Comparison of ENCODE assay signal across 12 cellular contexts in the genomic region with DNA sequence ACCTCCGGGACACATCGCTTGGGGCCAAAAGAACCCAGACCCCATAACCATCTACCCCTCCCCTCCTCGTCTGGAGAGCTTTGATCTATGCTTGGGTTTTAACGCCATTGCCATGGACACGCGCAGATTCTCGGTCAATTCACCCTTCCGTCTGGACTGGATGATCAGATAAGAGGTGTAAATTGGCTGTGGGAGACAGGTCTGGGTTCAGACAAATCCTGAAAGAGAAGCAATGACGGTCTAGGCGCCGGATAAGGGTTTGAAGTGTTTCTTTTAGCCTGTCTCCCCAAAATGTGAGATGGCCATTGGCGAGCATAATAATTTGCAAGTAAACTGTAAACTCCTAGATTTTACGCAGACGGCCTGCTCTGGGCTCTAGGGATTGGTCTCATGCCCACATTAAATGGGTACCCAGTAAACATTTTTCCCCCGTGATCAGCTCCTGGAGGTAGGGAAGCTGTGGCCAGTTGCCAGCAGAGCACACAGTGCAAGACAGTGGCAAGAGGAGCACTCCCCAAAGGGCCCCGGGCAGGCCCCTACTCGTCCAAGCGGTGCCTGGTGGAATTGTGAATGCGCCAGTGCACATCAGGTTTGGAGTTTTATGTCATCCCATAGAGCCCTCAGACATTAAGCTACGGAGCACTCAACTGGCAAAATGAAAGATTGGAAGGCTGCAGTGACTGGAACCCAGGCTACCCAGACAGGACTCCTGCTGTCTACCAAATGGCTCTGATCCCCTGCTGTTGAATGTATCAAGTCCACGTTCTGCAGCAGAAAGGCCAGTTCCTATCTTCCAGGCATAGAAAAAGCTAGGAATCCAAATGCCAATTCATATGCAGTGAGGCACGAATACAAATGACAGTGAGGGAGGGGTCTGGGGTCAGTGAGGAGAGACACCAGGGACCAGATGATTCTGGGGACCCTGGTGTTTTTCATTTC. TPM values are rescaled to one million over a fixed set of nuclear protein-coding genes. Genes with fewer than 3 reads are reported as not detected.
DNase-seq lines count a peak whose midpoint lies in the region; ATAC-seq, FAIRE-seq and TF ChIP-seq lines count a peak whose summit lies in the region.
"Had no signal": no experiment of that assay in that cellular context is flagged by ENCODE, and none has a peak within 500 bp of the region (broad histone marks: within the 10 kb centered on the region; RNA-seq: fewer than 3 reads in every experiment).

No MANE protein-coding gene starts in this region.

- H3K9me3 ChIP-seq in BLaER1 (no peaks in the 10 kb centered on the region), endothelial cell of umbilical vein (replicated peaks; ENCODE audit: control insufficient read depth, insufficient read depth, low read length) (no peaks in the 10 kb centered on the region), PC-3 (ENCODE audit: low read length) (no peaks in the 10 kb centered on the region), prostate gland (no peaks in the 10 kb centered on the region)

- POLR2A ChIA-PET in endothelial cell of umbilical vein (lab: Charles Lee), result interaction anchor here (1.0 to 1.9 kb wide), 3 partner anchors 13 to 19 kb away, joined by 3 to 12 read pairs (median 3); no protein-coding TSS in a partner anchor
- POLR2A ChIA-PET in PC-3 (lab: Charles Lee; ENCODE audit: unreplicated experiment), result no interaction called here

- peak overlapping the region in 1 of 3 donors; percentile 57 for H3K27ac Mint-ChIP-seq in IgD-negative memory B cell
- H3K27ac Mint-ChIP-seq in nephron progenitor cell, result peak overlapping the region; percentile 39

- dilution Hi-C loops in endothelial cell of umbilical vein (cut with MboI; ENCODE audit: extremely low pct_ligation_motif_present, low sequenced_read_pairs), result no loop called here

- H3K9me1 ChIP-seq in endothelial cell of umbilical vein (replicated peaks; ENCODE audit: control insufficient read depth, extremely low read depth, insufficient read depth, low read length), result no peaks in the 10 kb centered on the region

- peaks cover 37% of the 10 kb centered on the region for H3K27me3 Mint-ChIP-seq in IgD-negative memory B cell
- peaks cover 6% of the 10 kb centered on the region for H3K27me3 Mint-ChIP-seq in nephron progenitor cell (ENCODE audit: low read depth, poor library complexity)

- H3K36me3 Mint-ChIP-seq in IgD-negative memory B cell (no peaks in the 10 kb centered on the region), nephron progenitor cell (ENCODE audit: low read depth) (peaks cover 25% of the 10 kb centered on the region)

- H3K36me3 ChIP-seq in BLaER1, result no peaks in the 10 kb centered on the region
- H3K36me3 ChIP-seq in endothelial cell of umbilical vein (ENCODE audit: control insufficient read depth in 2 of 2, extremely low read depth in 1 of 2, insufficient read depth in 2 of 2, low read length in 2 of 2), result peaks cover 0 to 7% of the 10 kb centered on the region in 2 experiments
- H3K36me3 ChIP-seq in PC-3 (ENCODE audit: low read depth, low read length), result no peaks in the 10 kb centered on the region
- no peaks in the 10 kb centered on the region for H3K36me3 ChIP-seq in prostate gland

- intact Hi-C loops in endothelial cell of umbilical vein (cut with micrococcal nuclease) (no loop called here), PC-3 (cut with micrococcal nuclease) (loop anchor here (1.0 to 10.0 kb wide), 2 partner anchors 82 to 1142 kb away; a partner anchor contains a TSS), prostate gland (cut with DNase I) (loop anchor here (10.0 kb wide), 1 partner anchor 1662 kb away; no protein-coding TSS in a partner anchor)

- H4K20me1 ChIP-seq in BLaER1 (no peaks in the 10 kb centered on the region), endothelial cell of umbilical vein (replicated peaks; ENCODE audit: control insufficient read depth, extremely low read depth, insufficient read depth, low read length) (no peaks in the 10 kb centered on the region), PC-3 (ENCODE audit: low read length) (no peaks in the 10 kb centered on the region)

- ATAC-seq in PC-3, result no peak

- DNase-seq in endothelial cell of umbilical vein (ENCODE audit: low read depth, low spot score) (no peak), nephron progenitor cell (no peak), GM19240 (ENCODE audit: insufficient read length, low spot score) (no peak), PC-3 (no peak), kidney tubule cell (ENCODE audit: low spot score) (no peak), prostate gland (ENCODE audit: low spot score) (no peak)
- DNase-seq: midbrain had no signal

- H3K9me2 ChIP-seq in PC-3 (replicated peaks; ENCODE audit: low read length), result no peaks in the 10 kb centered on the region

- H3K4me3 ChIP-seq in BLaER1 (peak overlapping the region; percentile 71), endothelial cell of umbilical vein (replicated peaks in 1 of 3; ENCODE audit: insufficient read depth in 1 of 3, low read depth in 1 of 3, low read length in 3 of 3) (peak overlapping the region in 2 of 3 experiments; percentile 67 to 99), PC-3 (ENCODE audit: low read length) (no peak overlapping the region), prostate gland (peak overlapping the region in 1 of 2 donors; percentile 50)

- H3K27ac ChIP-seq in BLaER1 (no peak overlapping the region), endothelial cell of umbilical vein (ENCODE audit: insufficient read depth, low read depth, low read length) (peak overlapping the region; percentile 3), PC-3 (ENCODE audit: low read length) (no peak overlapping the region), prostate gland (peak overlapping the region in 1 of 2 donors; percentile 33)
- H3K27ac ChIP-seq: HL-60 had no signal

- BruUV-seq in endothelial cell of umbilical vein (replicated peaks; lab: Mats Ljungman, UMichigan) (no TSS peak), PC-3 (replicated peaks; lab: Mats Ljungman, UMichigan) (no TSS peak)

- H3K4me1 Mint-ChIP-seq in IgD-negative memory B cell, result peaks cover 14 to 27% (median 23%) of the 10 kb centered on the region in 3 donors
- H3K4me1 Mint-ChIP-seq in nephron progenitor cell, result peaks cover 82% of the 10 kb centered on the region
- H3K4me1 Mint-ChIP-seq: central memory CD8-positive, alpha-beta T cell had no signal

- H3K27me3 ChIP-seq in BLaER1, result peaks cover 55% of the 10 kb centered on the region
- H3K27me3 ChIP-seq in endothelial cell of umbilical vein (ENCODE audit: control insufficient read depth in 2 of 2, insufficient read depth in 2 of 2, low read length in 2 of 2), result no peaks in the 10 kb centered on the region
- H3K27me3 ChIP-seq in PC-3 (ENCODE audit: low read length), result no peaks in the 10 kb centered on the region
- no peaks in the 10 kb centered on the region for H3K27me3 ChIP-seq in prostate gland (replicated peaks; ENCODE audit: insufficient read depth)

- TF ChIP-seq POLR2A in endothelial cell of umbilical vein (IDR thresholded peaks at IDR 0.05; ENCODE audit: low read depth, low read length) (no peak), prostate gland (IDR thresholded peaks at IDR 0.05) (no peak)

- peak; percentile 28 for FAIRE-seq in endothelial cell of umbilical vein (lab: Jason Lieb, UNC)
- FAIRE-seq: G401.6 had no signal

- H3K79me2 ChIP-seq in endothelial cell of umbilical vein (ENCODE audit: control insufficient read depth, insufficient read depth, low read length), result peaks cover 69% of the 10 kb centered on the region
- H3K79me2 ChIP-seq in PC-3 (ENCODE audit: low read length), result peaks cover 39% of the 10 kb centered on the region

- CTCF ChIA-PET in endothelial cell of umbilical vein (lab: Charles Lee) (interaction anchor here (0.9 to 2.9 kb wide), 7 partner anchors 11 to 1542 kb away, joined by 4 to 18 read pairs (median 8); no protein-coding TSS in a partner anchor), PC-3 (lab: Charles Lee) (no interaction called here)

- no peak overlapping the region for H3K9ac ChIP-seq in BLaER1
- H3K9ac ChIP-seq in endothelial cell of umbilical vein (replicated peaks; ENCODE audit: extremely low read depth, insufficient read depth, low read length), result peak overlapping the region; percentile 92
- H3K9ac ChIP-seq in PC-3 (ENCODE audit: low read length), result no peak overlapping the region

- H2AFZ ChIP-seq in endothelial cell of umbilical vein (ENCODE audit: low read depth, low read length) (no peak overlapping the region), PC-3 (ENCODE audit: low read length) (no peak overlapping the region)

- H3K4me3 Mint-ChIP-seq in IgD-negative memory B cell, result peak overlapping the region; percentile 90 to 97 (median 93)
- peak overlapping the region; percentile 94 for H3K4me3 Mint-ChIP-seq in nephron progenitor cell
- H3K4me3 Mint-ChIP-seq: central memory CD8-positive, alpha-beta T cell had no signal

- H3K4me2 ChIP-seq in BLaER1, result peak overlapping the region; percentile 93
- peak overlapping the region; percentile 97 for H3K4me2 ChIP-seq in endothelial cell of umbilical vein (ENCODE audit: insufficient read depth, low read length)
- H3K4me2 ChIP-seq in PC-3 (ENCODE audit: low read length), result no peak overlapping the region

- H3K4me1 ChIP-seq in BLaER1 (peaks cover 55% of the 10 kb centered on the region), endothelial cell of umbilical vein (ENCODE audit: control insufficient read depth, extremely low read depth, insufficient read depth, low read length) (peaks cover 43% of the 10 kb centered on the region), PC-3 (ENCODE audit: insufficient read depth, low read length) (peaks cover 24% of the 10 kb centered on the region), prostate gland (replicated peaks) (no peaks in the 10 kb centered on the region)

- WGBS in prostate gland, result 56% methylated on average over 22 of the region's 22 CpGs

- no peaks in the 10 kb centered on the region for H3F3A ChIP-seq in PC-3 (ENCODE audit: low read length, unreplicated experiment)

- H3K9me3 Mint-ChIP-seq in IgD-negative memory B cell, result no peaks in the 10 kb centered on the region
- no peaks in the 10 kb centered on the region for H3K9me3 Mint-ChIP-seq in nephron progenitor cell
- H3K9me3 Mint-ChIP-seq: central memory CD8-positive, alpha-beta T cell had no signal

- TF ChIP-seq CTCF in endothelial cell of umbilical vein (IDR thresholded peaks at IDR 0.05; ENCODE audit: extremely low read depth in 1 of 2, insufficient read depth in 1 of 2, low read depth in 1 of 2, low read length in 2 of 2), result no peak
- no peak for TF ChIP-seq CTCF in nephron progenitor cell (IDR thresholded peaks at IDR 0.05)
- TF ChIP-seq CTCF in PC-3 (conservative IDR thresholded peaks at IDR 0.05; ENCODE audit: low read depth, low read length), result no peak
- TF ChIP-seq CTCF in prostate gland (IDR thresholded peaks at IDR 0.05), result no peak

RNA-seq across cellular contexts. Expression of a gene that starts 5.0 kb away (rescaled TPM):
- polyA plus RNA-seq in IgD-negative memory B cell (0.55 TPM), endothelial cell of umbilical vein (138 and 160 TPM in 2 replicates)
- total RNA-seq in endothelial cell of umbilical vein (149 and 240 TPM in 2 replicates), PC-3 (2014; rRNA removed) (18.3 and 19.9 TPM in 2 replicates), prostate gland (10 to 100 TPM in 1 of 2 donors, 1 to 10 TPM in 1; 9.7 to 21.0 TPM)
- 107 and 113 TPM in 2 replicates for polyA plus RNA-seq in endothelial cell of umbilical vein (2011; cell fraction: cytosol; rRNA removed)
- 198 and 227 TPM in 2 replicates for polyA plus RNA-seq in endothelial cell of umbilical vein (2011; cell fraction: nucleus; rRNA removed)
- 99.8 and 162 TPM in 2 replicates for polyA plus RNA-seq in endothelial cell of umbilical vein (2012)
- 478 and 499 TPM in 2 replicates for polyA minus RNA-seq in endothelial cell of umbilical vein
- polyA minus RNA-seq in endothelial cell of umbilical vein (2011; cell fraction: cytosol; rRNA and poly(A)+ RNA removed), result 1.3 TPM
- 330 and 370 TPM in 2 replicates for polyA minus RNA-seq in endothelial cell of umbilical vein (2011; cell fraction: nucleus; rRNA and poly(A)+ RNA removed)
